In the genomic region with DNA sequence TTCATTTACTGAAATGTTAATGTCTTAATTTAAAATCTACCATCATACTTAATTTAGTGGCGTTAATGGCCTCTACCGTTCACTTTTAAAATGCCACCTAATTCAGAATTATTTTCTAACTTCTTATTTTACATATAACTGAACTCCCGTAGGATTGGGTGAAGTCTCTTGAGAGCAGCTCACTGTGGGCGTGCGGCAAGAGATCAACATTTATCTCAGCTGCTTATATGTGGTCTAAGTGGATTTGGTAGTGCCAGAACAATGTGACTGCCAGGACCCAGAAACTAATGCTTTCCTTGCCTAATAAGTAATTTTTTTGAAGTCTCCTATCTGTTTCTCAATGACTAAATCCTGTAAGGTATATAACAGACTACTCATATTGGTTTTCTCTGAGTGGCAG, we compare ENCODE assay signal across 10 cellular contexts. TPM values are rescaled to one million over a fixed set of nuclear protein-coding genes. Genes with fewer than 3 reads are reported as not detected.
A peak's percentile ranks its signal among the peaks of the same experiment; 100 is the strongest.
DNase-seq lines count a peak whose midpoint lies in the region; ATAC-seq and TF ChIP-seq lines count a peak whose summit lies in the region.
"Had no signal": no experiment of that assay in that cellular context is flagged by ENCODE, and none has a peak within 500 bp of the region (broad histone marks: within the 10 kb centered on the region; RNA-seq: fewer than 3 reads in every experiment).

No MANE protein-coding gene starts in this region.

- H3K9me3 Mint-ChIP-seq in MCF 10A (ENCODE audit: unreplicated experiment), result no peaks in the 10 kb centered on the region
- no peaks in the 10 kb centered on the region for H3K9me3 Mint-ChIP-seq in activated naive CD4-positive, alpha-beta T cell treated with anti-CD3 and anti-CD28 coated beads, Interleukin-2, amount 10 ng/mL, durations not matched to agents 7 days and 5 days

- no peaks in the 10 kb centered on the region for H3K27me3 Mint-ChIP-seq in MCF 10A (ENCODE audit: insufficient read depth, unreplicated experiment)
- no peaks in the 10 kb centered on the region for H3K27me3 Mint-ChIP-seq in activated naive CD4-positive, alpha-beta T cell treated with anti-CD3 and anti-CD28 coated beads, Interleukin-2, amount 10 ng/mL, durations not matched to agents 7 days and 5 days

- peak overlapping the region; percentile 46 to 70 for H3K27ac ChIP-seq in right atrium auricular region
- peak overlapping the region; percentile 68 to 85 (median 71) for H3K27ac ChIP-seq in thyroid gland

- POLR2A ChIA-PET in MCF 10A (lab: Yijun Ruan, JAX), result interaction anchor here (0.6 to 2.3 kb wide), 10 partner anchors 10 to 112 kb away, joined by 3 to 81 read pairs (median 6); a partner anchor contains a TSS

- H3K4me3 ChIP-seq in right atrium auricular region (peak overlapping the region in 1 of 2 donors; percentile 1), thyroid gland (replicated peaks in 1 of 3) (no peak overlapping the region)

- DNase-seq in NCI-H82 (lab: John Stamatoyannopoulos, UW), result peak; percentile 75
- peak; percentile 77 for DNase-seq in MCF 10A (ENCODE audit: unreplicated experiment)
- no peak for DNase-seq in right atrium auricular region (ENCODE audit: low spot score)
- peak in 1 of 2 donors; percentile 24 for DNase-seq in thyroid gland
- DNase-seq in activated naive CD4-positive, alpha-beta T cell treated with anti-CD3 and anti-CD28 coated beads, Interleukin-2, amount 10 ng/mL, durations not matched to agents 7 days and 5 days, result no peak
- DNase-seq in GM10266 (ENCODE audit: extremely low spot score), result no peak
- DNase-seq: activated CD4-positive, CD25-positive, alpha-beta regulatory T cell treated with anti-CD3 and anti-CD28 coated beads, Interleukin-2, amount 50 U/mL, for 72 hours; stimulated activated CD4-positive, alpha-beta T cell treated with anti-CD3 and anti-CD28 coated beads, Interleukin-4, amount 100 ng/mL, for 24 hours; stimulated activated naive CD4-positive, alpha-beta T cell had no signal

- 21 to 24% methylated on average over 5 of the region's 5 CpGs for WGBS in thyroid gland, 2 donors

- H3K4me1 Mint-ChIP-seq in MCF 10A (ENCODE audit: insufficient read depth, unreplicated experiment), result peaks cover 17% of the 10 kb centered on the region
- peaks cover 14% of the 10 kb centered on the region for H3K4me1 Mint-ChIP-seq in activated naive CD4-positive, alpha-beta T cell treated with anti-CD3 and anti-CD28 coated beads, Interleukin-2, amount 10 ng/mL, durations not matched to agents 7 days and 5 days

- CTCF ChIA-PET in MCF 10A (lab: Yijun Ruan, JAX), result interaction anchor here (0.6 kb wide), 2 partner anchors 20 to 101 kb away, joined by 3 read pairs; no protein-coding TSS in a partner anchor
- CTCF ChIA-PET in activated naive CD4-positive, alpha-beta T cell treated with anti-CD3 and anti-CD28 coated beads, Interleukin-2, amount 10 ng/mL, durations not matched to agents 7 days and 5 days (lab: Charles Lee), result no interaction called here

- ATAC-seq in GM21367 (IDR thresholded peaks at IDR 0.05; ENCODE audit: unreplicated experiment), result no peak

- H3K27me3 ChIP-seq in right atrium auricular region, result no peaks in the 10 kb centered on the region
- H3K27me3 ChIP-seq in thyroid gland, result no peaks in the 10 kb centered on the region

- BruUV-seq in MCF 10A (replicated peaks; lab: Mats Ljungman, UMichigan), result no TSS peak

- no peak for TF ChIP-seq POLR2A in thyroid gland (IDR thresholded peaks at IDR 0.05)

- TF ChIP-seq CTCF in MCF 10A (IDR thresholded peaks at IDR 0.05; ENCODE audit: unreplicated experiment) (no peak), right atrium auricular region (IDR thresholded peaks at IDR 0.05) (no peak), thyroid gland (IDR thresholded peaks at IDR 0.05) (no peak), GM10266 (IDR thresholded peaks at IDR 0.05; ENCODE audit: control insufficient read depth, insufficient read depth, low read depth, missing control alignments) (no peak)

- intact Hi-C loops in MCF 10A (cut with micrococcal nuclease) (loop anchor here (1.0 kb wide), 1 partner anchor 9 kb away; no protein-coding TSS in a partner anchor), thyroid gland (cut with DNase I) (no loop called here)

- peak overlapping the region; percentile 62 for H3K4me3 Mint-ChIP-seq in MCF 10A (ENCODE audit: unreplicated experiment)
- no peak overlapping the region for H3K4me3 Mint-ChIP-seq in activated naive CD4-positive, alpha-beta T cell treated with anti-CD3 and anti-CD28 coated beads, Interleukin-2, amount 10 ng/mL, durations not matched to agents 7 days and 5 days

- H3K27ac Mint-ChIP-seq in MCF 10A (ENCODE audit: low read depth, unreplicated experiment), result peak overlapping the region; percentile 91
- H3K27ac Mint-ChIP-seq in activated naive CD4-positive, alpha-beta T cell treated with anti-CD3 and anti-CD28 coated beads, Interleukin-2, amount 10 ng/mL, durations not matched to agents 7 days and 5 days, result no peak overlapping the region

- H3K4me1 ChIP-seq in right atrium auricular region, result peaks cover 0 to 28% of the 10 kb centered on the region in 2 donors
- peaks cover 33 to 36% of the 10 kb centered on the region in 2 donors for H3K4me1 ChIP-seq in thyroid gland

- H3K36me3 Mint-ChIP-seq in MCF 10A (ENCODE audit: insufficient read depth, unreplicated experiment), result no peaks in the 10 kb centered on the region
- H3K36me3 Mint-ChIP-seq in activated naive CD4-positive, alpha-beta T cell treated with anti-CD3 and anti-CD28 coated beads, Interleukin-2, amount 10 ng/mL, durations not matched to agents 7 days and 5 days, result no peaks in the 10 kb centered on the region

- H3K9me3 ChIP-seq in right atrium auricular region, result no peaks in the 10 kb centered on the region
- H3K9me3 ChIP-seq in thyroid gland, result no peaks in the 10 kb centered on the region

- no peaks in the 10 kb centered on the region for H3K36me3 ChIP-seq in right atrium auricular region
- no peaks in the 10 kb centered on the region for H3K36me3 ChIP-seq in thyroid gland

RNA-seq across cellular contexts. Expression of a gene that starts 11.1 kb away (rescaled TPM):
- total RNA-seq in MCF 10A (2022) (135 and 180 TPM in 2 replicates), right atrium auricular region (10 to 100 TPM; 68.2 to 84.1 TPM), thyroid gland (100 to 1,000 TPM; 139 to 157 (median 144) TPM)

Comparison
In these comparisons a context has a peak if more than half of its experiments do, and no peak if none do; other contexts are left out.
1. DNase-seq: peak in NCI-H82 (single experiment) and MCF 10A (single experiment); none in right atrium auricular region (single experiment), activated naive CD4-positive, alpha-beta T cell treated with anti-CD3 and anti-CD28 coated beads, Interleukin-2, amount 10 ng/mL, durations not matched to agents 7 days and 5 days (single experiment) and GM10266 (single experiment).